Comparison of ENCODE assay signal across 12 cellular contexts in the genomic region with DNA sequence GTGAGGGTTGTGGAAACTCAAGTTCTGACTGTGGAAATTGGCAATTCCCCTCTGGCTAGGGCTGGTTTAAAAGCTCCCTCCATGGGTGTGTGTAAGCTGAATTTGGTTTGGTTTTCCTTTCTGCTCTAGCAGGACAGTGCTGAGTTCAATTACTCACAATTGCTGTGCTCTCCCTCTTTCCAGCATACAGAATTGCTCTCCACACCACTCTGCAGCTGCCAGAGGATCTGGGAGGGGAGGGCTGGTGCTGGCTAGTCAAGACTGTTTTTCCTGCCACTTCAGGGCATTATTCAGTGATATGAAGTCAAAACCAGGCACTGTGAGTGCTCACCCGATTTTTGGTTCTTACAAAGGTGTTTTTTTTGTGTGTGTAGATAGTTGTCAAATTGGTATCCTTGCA.
"Had no signal": no experiment of that assay in that cellular context is flagged by ENCODE, and none has a peak within 500 bp of the region (broad histone marks: within the 10 kb centered on the region; RNA-seq: fewer than 3 reads in every experiment).

No MANE protein-coding gene starts in this region.

- H3K27ac ChIP-seq: ascending aorta, dorsolateral prefrontal cortex, lower lobe of right lung, neutrophil, right atrium auricular region had no signal

- H3K4me1 ChIP-seq: ascending aorta, lower lobe of right lung, right atrium auricular region had no signal

- ATAC-seq: left cardiac atrium; lower lobe of right lung; stimulated activated naive B cell treated with anti-CD40 and anti-IgM and Interleukin-4, amounts not matched to agents 10 μg/mL and 1 μg/mL and 100 μg/mL, for 72 hours had no signal

- H3K4me3 ChIP-seq: ascending aorta, dorsolateral prefrontal cortex, lower lobe of right lung, right atrium auricular region had no signal

- H3K36me3 ChIP-seq: ascending aorta, lower lobe of right lung, neutrophil, right atrium auricular region had no signal

- H3K27me3 ChIP-seq: ascending aorta, dorsolateral prefrontal cortex, neutrophil, right atrium auricular region had no signal

- DNase-seq: activated CD4-positive, alpha-beta T cell treated with anti-CD3 and anti-CD28 coated beads for 48 hours; activated naive CD4-positive, alpha-beta T cell; dorsolateral prefrontal cortex; hypothalamus; left cardiac atrium; lower lobe of right lung; naive B cell; stimulated activated naive B cell treated with anti-CD40 and anti-IgM and Interleukin-4, amounts not matched to agents 10 μg/mL and 1 μg/mL and 100 μg/mL, for 72 hours; trophoblast cell had no signal

- H3K9me3 ChIP-seq: ascending aorta, lower lobe of right lung, neutrophil, right atrium auricular region had no signal
